Comparison of ENCODE assay signal across 8 cellular contexts in genomic region chr18:9575558-9575957, GRCh38. TPM values are rescaled to one million over a fixed set of nuclear protein-coding genes. Genes with fewer than 3 reads are reported as not detected.
A peak's percentile ranks its signal among the peaks of the same experiment; 100 is the strongest.
DNase-seq lines count a peak whose midpoint lies in the region; ATAC-seq, FAIRE-seq and TF ChIP-seq lines count a peak whose summit lies in the region.

No MANE protein-coding gene starts in this region.

- no peak for TF ChIP-seq EP300 in neural cell (conservative IDR thresholded peaks at IDR 0.05; ENCODE audit: poor library complexity, severe bottlenecking)

- no peaks in the 10 kb centered on the region for H3K79me2 ChIP-seq in neural cell (replicated peaks; ENCODE audit: insufficient read depth, low read length)

- no peak for ATAC-seq in HG03565 (IDR thresholded peaks at IDR 0.05; ENCODE audit: unreplicated experiment)

- peak; percentile 4 for DNase-seq in stimulated activated CD4-positive, alpha-beta T cell treated with anti-CD3 and anti-CD28 coated beads, Interleukin-1b, Interleukin-23, amount 100 ng/mL, for 48 hours
- DNase-seq in stimulated activated CD4-positive, alpha-beta T cell treated with anti-CD3 and anti-CD28 coated beads, Interleukin-12 subunit alpha, Interleukin-12 subunit beta, amount 100 ng/mL, for 4 hours = no peak
- DNase-seq in M059J (ENCODE audit: low read depth) = peak; percentile 87
- peak; percentile 97 for DNase-seq in fibroblast of the conjunctiva (ENCODE audit: low read depth)
- no peak for DNase-seq in NCI-H1105 treated with DMSO at 0.1 percent for 48 hours (lab: John Stamatoyannopoulos, UW)

- H3K9me2 ChIP-seq in neural cell (ENCODE audit: insufficient read depth, low read length) = no peaks in the 10 kb centered on the region

- peak; percentile 65 for TF ChIP-seq RAD21 in neural cell (conservative IDR thresholded peaks at IDR 0.05)

- H4K20me1 ChIP-seq in neural cell (ENCODE audit: insufficient read depth) = no peaks in the 10 kb centered on the region

- H3K9me3 ChIP-seq in neural cell (ENCODE audit: low read length) = no peaks in the 10 kb centered on the region

- H3K27me3 ChIP-seq in neural cell (ENCODE audit: insufficient read depth, low read depth, low read length) = no peaks in the 10 kb centered on the region

- no peak overlapping the region for H3K9ac ChIP-seq in neural cell (ENCODE audit: low read length)

- H2AFZ ChIP-seq in neural cell (ENCODE audit: low read depth, low read length) = no peak overlapping the region

- no peak overlapping the region for H3K4me3 ChIP-seq in neural cell (ENCODE audit: low read length)

- H3K4me2 ChIP-seq in neural cell (ENCODE audit: low read length) = no peak overlapping the region

- H3K36me3 ChIP-seq in neural cell (ENCODE audit: insufficient read depth, low read length) = peaks cover 12% of the 10 kb centered on the region

- TF ChIP-seq CTCF in neural cell (IDR thresholded peaks at IDR 0.05; ENCODE audit: poor library complexity, severe bottlenecking) = peak; percentile 68

- H3K27ac ChIP-seq in neural cell (ENCODE audit: low read length) = no peak overlapping the region

- FAIRE-seq in TTC549 (lab: Jason Lieb, UNC) = peak; percentile 81

- no peaks in the 10 kb centered on the region for H3F3A ChIP-seq in neural cell (ENCODE audit: insufficient read depth, low read length, poor library complexity, severe bottlenecking)

TF ChIP-seq in neural cell, 6 proteins besides CTCF, POLR2A, EP300 and RAD21:
- TF ChIP-seq EZH2 (IDR thresholded peaks at IDR 0.05; ENCODE audit: borderline replicate concordance, insufficient read depth, low read length, poor library complexity, severe bottlenecking) = no peak
- TF ChIP-seq SMC3 (conservative IDR thresholded peaks at IDR 0.05; ENCODE audit: poor library complexity) = peak; percentile 74

RNA-seq across cellular contexts. Expression of gene PPP4R1, which starts 38.8 kb away (rescaled TPM):
- total RNA-seq in M059J (2014; rRNA removed; shearing (Covaris generic)) = 82.5 and 86.4 TPM in 2 replicates
- polyA plus RNA-seq in neural cell = 127 and 134 TPM in 2 replicates
- polyA minus RNA-seq in neural cell = 282 and 284 TPM in 2 replicates

Comparison
In these comparisons a context has a peak if more than half of its experiments do, and no peak if none do; other contexts are left out.
1. DNase-seq: peak in stimulated activated CD4-positive, alpha-beta T cell treated with anti-CD3 and anti-CD28 coated beads, Interleukin-1b, Interleukin-23, amount 100 ng/mL, for 48 hours (single experiment), M059J (single experiment) and fibroblast of the conjunctiva (single experiment); none in stimulated activated CD4-positive, alpha-beta T cell treated with anti-CD3 and anti-CD28 coated beads, Interleukin-12 subunit alpha, Interleukin-12 subunit beta, amount 100 ng/mL, for 4 hours (single experiment) and NCI-H1105 treated with DMSO at 0.1 percent for 48 hours (single experiment).